8 cellular contexts compared by ENCODE assay signal in genomic region chr12:42145197-42145549, GRCh38. TPM values are rescaled to one million over a fixed set of nuclear protein-coding genes. Genes with fewer than 3 reads are reported as not detected.
DNase-seq lines count a peak whose midpoint lies in the region; ATAC-seq and TF ChIP-seq lines count a peak whose summit lies in the region.

No MANE protein-coding gene starts in this region.

- 17% methylated on average over 8 of the region's 8 CpGs for WGBS in suprapubic skin

- no peak for DNase-seq in CD8-positive, alpha-beta T cell
- no peak for DNase-seq in activated T-helper 2 cell treated with anti-CD3 and anti-CD28 coated beads, Interferon-gamma antibody, Interleukin-2, Interleukin-4, amounts not matched to agents 10 μg/mL and 5 μg/mL and 100 μg/mL, durations not matched to agents 14 hours and 24 hours and 36 hours (ENCODE audit: low spot score)
- DNase-seq in iris pigment epithelial cell (ENCODE audit: low read depth) (peak; percentile 14), suprapubic skin (ENCODE audit: low spot score in 2 of 2) (no peak), cerebellum (ENCODE audit: low spot score) (no peak), T1000 (lab: John Stamatoyannopoulos, UW) (no peak), HEK293T (ENCODE audit: extremely low spot score) (no peak)

- H3K9me3 Mint-ChIP-seq in CD8-positive, alpha-beta T cell, result no peaks in the 10 kb centered on the region
- no peaks in the 10 kb centered on the region for H3K9me3 Mint-ChIP-seq in activated T-helper 2 cell treated with anti-CD3 and anti-CD28 coated beads, Interferon-gamma antibody, Interleukin-2, Interleukin-4, amounts not matched to agents 10 μg/mL and 5 μg/mL and 100 μg/mL, durations not matched to agents 14 hours and 24 hours and 36 hours

- no peaks in the 10 kb centered on the region for H3K27me3 ChIP-seq in CD8-positive, alpha-beta T cell (ENCODE audit: insufficient read depth, low read length)
- H3K27me3 ChIP-seq in suprapubic skin, result no peaks in the 10 kb centered on the region

- peaks cover 8% of the 10 kb centered on the region for H3K36me3 Mint-ChIP-seq in CD8-positive, alpha-beta T cell
- H3K36me3 Mint-ChIP-seq in activated T-helper 2 cell treated with anti-CD3 and anti-CD28 coated beads, Interferon-gamma antibody, Interleukin-2, Interleukin-4, amounts not matched to agents 10 μg/mL and 5 μg/mL and 100 μg/mL, durations not matched to agents 14 hours and 24 hours and 36 hours (ENCODE audit: low read depth), result peaks cover 3% of the 10 kb centered on the region

- no peak for TF ChIP-seq CTCF in CD8-positive, alpha-beta T cell (IDR thresholded peaks at IDR 0.05)
- no peak for TF ChIP-seq CTCF in suprapubic skin (IDR thresholded peaks at IDR 0.05)

- no peaks in the 10 kb centered on the region for H3K36me3 ChIP-seq in CD8-positive, alpha-beta T cell (ENCODE audit: insufficient read depth, low read length)
- H3K36me3 ChIP-seq in suprapubic skin, result no peaks in the 10 kb centered on the region

- POLR2A ChIA-PET in CD8-positive, alpha-beta T cell (lab: Charles Lee), result interaction anchor here (1.0 to 1.6 kb wide), 4 partner anchors 12 to 92 kb away, joined by 3 to 5 read pairs (median 4); no protein-coding TSS in a partner anchor
- POLR2A ChIA-PET in HEK293T (lab: Yijun Ruan, JAX), result interaction anchor here (0.7 to 1.5 kb wide), 5 partner anchors 9 to 221 kb away, joined by 3 to 7 read pairs (median 4); partner anchors contain the start of gene YAF2

- CTCF ChIA-PET in CD8-positive, alpha-beta T cell (lab: Charles Lee), result interaction anchor here (0.7 to 1.4 kb wide), 4 partner anchors 17 to 227 kb away, joined by 3 to 4 read pairs (median 3); no protein-coding TSS in a partner anchor
- CTCF ChIA-PET in HEK293T (lab: Yijun Ruan, JAX), result interaction anchor here (0.6 kb wide), 1 partner anchor 154 kb away, joined by 3 read pairs; no protein-coding TSS in a partner anchor

- H3K27ac ChIP-seq in CD8-positive, alpha-beta T cell (ENCODE audit: low read depth, low read length), result peak overlapping the region; percentile 49
- H3K27ac ChIP-seq in suprapubic skin, result peak overlapping the region; percentile 85

- H3K4me3 Mint-ChIP-seq in CD8-positive, alpha-beta T cell, result peak overlapping the region; percentile 90
- H3K4me3 Mint-ChIP-seq in activated T-helper 2 cell treated with anti-CD3 and anti-CD28 coated beads, Interferon-gamma antibody, Interleukin-2, Interleukin-4, amounts not matched to agents 10 μg/mL and 5 μg/mL and 100 μg/mL, durations not matched to agents 14 hours and 24 hours and 36 hours (ENCODE audit: low read depth), result peak overlapping the region; percentile 80

- ATAC-seq in CD8-positive, alpha-beta T cell, result peak; percentile 5
- peak; percentile 9 for ATAC-seq in HG02571 (IDR thresholded peaks at IDR 0.05; ENCODE audit: unreplicated experiment)

- H3K4me3 ChIP-seq in CD8-positive, alpha-beta T cell (ENCODE audit: low read depth, low read length), result peak overlapping the region; percentile 79
- H3K4me3 ChIP-seq in suprapubic skin, result peak overlapping the region; percentile 77

- no peaks in the 10 kb centered on the region for H3K27me3 Mint-ChIP-seq in CD8-positive, alpha-beta T cell (ENCODE audit: low read depth)
- peaks cover 7% of the 10 kb centered on the region for H3K27me3 Mint-ChIP-seq in activated T-helper 2 cell treated with anti-CD3 and anti-CD28 coated beads, Interferon-gamma antibody, Interleukin-2, Interleukin-4, amounts not matched to agents 10 μg/mL and 5 μg/mL and 100 μg/mL, durations not matched to agents 14 hours and 24 hours and 36 hours (ENCODE audit: low read depth)

- H3K4me1 Mint-ChIP-seq in CD8-positive, alpha-beta T cell (ENCODE audit: low read depth), result peaks cover 44% of the 10 kb centered on the region
- H3K4me1 Mint-ChIP-seq in activated T-helper 2 cell treated with anti-CD3 and anti-CD28 coated beads, Interferon-gamma antibody, Interleukin-2, Interleukin-4, amounts not matched to agents 10 μg/mL and 5 μg/mL and 100 μg/mL, durations not matched to agents 14 hours and 24 hours and 36 hours (ENCODE audit: low read depth), result peaks cover 32% of the 10 kb centered on the region

- peak overlapping the region; percentile 87 for H3K27ac Mint-ChIP-seq in CD8-positive, alpha-beta T cell
- H3K27ac Mint-ChIP-seq in activated T-helper 2 cell treated with anti-CD3 and anti-CD28 coated beads, Interferon-gamma antibody, Interleukin-2, Interleukin-4, amounts not matched to agents 10 μg/mL and 5 μg/mL and 100 μg/mL, durations not matched to agents 14 hours and 24 hours and 36 hours, result peak overlapping the region; percentile 79

- H3K9me3 ChIP-seq in CD8-positive, alpha-beta T cell (ENCODE audit: low read length), result no peaks in the 10 kb centered on the region
- no peaks in the 10 kb centered on the region for H3K9me3 ChIP-seq in suprapubic skin

- TF ChIP-seq EP300 in suprapubic skin (IDR thresholded peaks at IDR 0.05), result no peak

- intact Hi-C loops in CD8-positive, alpha-beta T cell (cut with DNase I, micrococcal nuclease), result loop anchor here (2.0 to 5.0 kb wide), 5 partner anchors 46 to 182 kb away; partner anchors contain the start of genes PPHLN1 (in 1 of the 2), YAF2 (in 1 of the 2) and ZCRB1 (in 1 of the 2)
- intact Hi-C loops in activated T-helper 2 cell treated with anti-CD3 and anti-CD28 coated beads, Interferon-gamma antibody, Interleukin-2, Interleukin-4, amounts not matched to agents 10 μg/mL and 5 μg/mL and 100 μg/mL, durations not matched to agents 14 hours and 24 hours and 36 hours (cut with micrococcal nuclease), result no loop called here

- peaks cover 13% of the 10 kb centered on the region for H3K4me1 ChIP-seq in CD8-positive, alpha-beta T cell (ENCODE audit: insufficient read depth, low read length)
- peaks cover 30% of the 10 kb centered on the region for H3K4me1 ChIP-seq in suprapubic skin

- no peak for TF ChIP-seq POLR2A in suprapubic skin (IDR thresholded peaks at IDR 0.05)

TF ChIP-seq in HEK293T, 16 proteins besides CTCF, POLR2A, EP300 and RAD21:
- TF ChIP-seq SUZ12 (IDR thresholded peaks at IDR 0.05) (no peak), FOXK2 (IDR thresholded peaks at IDR 0.05) (no peak), HDGF (IDR thresholded peaks at IDR 0.05; ENCODE audit: borderline replicate concordance) (no peak)

RNA-seq across cellular contexts. Expression of gene GXYLT1, which starts 0.5 kb away (rescaled TPM):
- total RNA-seq in CD8-positive, alpha-beta T cell, result 1 to 10 TPM; 8.5 to 9.2 TPM
- total RNA-seq in activated T-helper 2 cell treated with anti-CD3 and anti-CD28 coated beads, Interferon-gamma antibody, Interleukin-2, Interleukin-4, amounts not matched to agents 10 μg/mL and 5 μg/mL and 100 μg/mL, durations not matched to agents 14 hours and 24 hours and 36 hours, result 9.8 and 11.0 TPM in 2 replicates
- total RNA-seq in suprapubic skin (10 to 100 TPM in 1 of 4 donors, 1 to 10 TPM in 3; 5.6 to 10.9 (median 9.9) TPM), cerebellum (15.1 TPM)
